12 cellular contexts compared by ENCODE assay signal in genomic region chr22:36185828-36186624, GRCh38. TPM values are rescaled to one million over a fixed set of nuclear protein-coding genes. Genes with fewer than 3 reads are reported as not detected.
"Had no signal": no experiment of that assay in that cellular context is flagged by ENCODE, and none has a peak within 500 bp of the region (broad histone marks: within the 10 kb centered on the region; RNA-seq: fewer than 3 reads in every experiment).

No MANE protein-coding gene starts in this region.

- H3K27ac Mint-ChIP-seq: activated naive CD8-positive, alpha-beta T cell; natural killer cell; stimulated activated memory B cell treated with anti-CD40 and anti-IgM and Interleukin-4, amounts not matched to agents 10 μg/mL and 1 μg/mL and 100 μg/mL, for 72 hours had no signal

- H3K9me3 Mint-ChIP-seq: natural killer cell; stimulated activated memory B cell treated with anti-CD40 and anti-IgM and Interleukin-4, amounts not matched to agents 10 μg/mL and 1 μg/mL and 100 μg/mL, for 72 hours had no signal

- H3K4me1 Mint-ChIP-seq: natural killer cell; stimulated activated memory B cell treated with anti-CD40 and anti-IgM and Interleukin-4, amounts not matched to agents 10 μg/mL and 1 μg/mL and 100 μg/mL, for 72 hours had no signal

- H3K4me3 Mint-ChIP-seq: activated naive CD8-positive, alpha-beta T cell; natural killer cell; stimulated activated memory B cell treated with anti-CD40 and anti-IgM and Interleukin-4, amounts not matched to agents 10 μg/mL and 1 μg/mL and 100 μg/mL, for 72 hours had no signal

- DNase-seq: activated CD4-positive, alpha-beta T cell treated with anti-CD3 and anti-CD28 coated beads, Interleukin-2, amount 50 U/mL, for 4 hours; activated gamma-delta T cell treated with Interleukin-2 at 50 U/mL for 16 hours; head of caudate nucleus; natural killer cell; pancreas; right lobe of liver; small intestine; stimulated activated CD4-positive, alpha-beta T cell treated with anti-CD3 and anti-CD28 coated beads, Interleukin-4, amount 100 ng/mL, for 4 hours; upper lobe of right lung had no signal

- H3K27me3 Mint-ChIP-seq: activated naive CD8-positive, alpha-beta T cell had no signal

- H3K36me3 Mint-ChIP-seq: activated naive CD8-positive, alpha-beta T cell; natural killer cell; stimulated activated memory B cell treated with anti-CD40 and anti-IgM and Interleukin-4, amounts not matched to agents 10 μg/mL and 1 μg/mL and 100 μg/mL, for 72 hours had no signal

- ATAC-seq: natural killer cell; pancreas; stimulated activated memory B cell treated with anti-CD40 and anti-IgM and Interleukin-4, amounts not matched to agents 10 μg/mL and 1 μg/mL and 100 μg/mL, for 72 hours; upper lobe of right lung had no signal

RNA-seq across cellular contexts. Expression of gene APOL3, which starts 25.5 kb away (rescaled TPM):
- total RNA-seq: cardiac muscle cell had no signal
